In the genomic region with DNA sequence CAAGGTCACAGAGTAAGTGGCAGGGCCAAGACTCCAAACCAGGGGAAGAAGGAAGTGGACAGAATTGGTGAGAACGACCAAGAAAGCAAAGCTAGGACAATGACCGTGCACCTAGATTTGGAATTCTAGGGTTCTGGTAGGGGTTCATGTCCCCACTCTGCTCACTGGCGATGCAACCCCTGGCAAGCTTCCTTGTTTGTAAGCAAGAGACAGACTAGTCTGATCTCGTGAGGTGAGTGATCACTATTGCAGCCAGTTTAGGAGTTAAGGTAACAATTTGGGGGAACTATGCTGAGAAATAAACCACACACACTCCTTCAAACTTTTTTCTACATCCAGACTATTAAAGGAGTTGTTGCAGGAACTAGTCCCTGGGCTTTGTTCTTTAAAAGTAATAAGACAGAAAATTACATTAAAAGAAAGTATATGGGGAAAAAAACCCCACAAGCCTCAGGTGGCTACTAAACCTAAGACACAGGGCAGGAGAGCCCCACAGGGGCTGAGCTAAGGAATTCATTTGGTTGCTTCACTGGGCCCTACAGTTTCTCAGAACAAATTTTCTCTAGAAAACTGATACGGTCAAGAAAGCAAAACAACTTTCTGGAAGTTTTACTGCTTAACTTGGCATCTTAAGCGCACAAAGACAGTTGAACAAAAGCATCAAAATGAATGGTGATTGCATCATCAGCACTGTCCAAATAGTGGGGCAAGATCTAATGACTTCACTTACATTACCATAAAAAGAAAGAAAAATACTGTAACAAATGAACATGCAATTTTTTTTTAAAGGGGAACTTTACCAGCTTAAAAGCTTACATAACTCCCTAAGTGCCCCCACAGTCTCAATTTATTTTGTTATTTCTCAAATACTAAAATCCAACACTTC, we compare ENCODE assay signal across 11 cellular contexts. TPM values are rescaled to one million over a fixed set of nuclear protein-coding genes. Genes with fewer than 3 reads are reported as not detected.
A peak's percentile ranks its signal among the peaks of the same experiment; 100 is the strongest.
DNase-seq lines count a peak whose midpoint lies in the region; ATAC-seq, FAIRE-seq and TF ChIP-seq lines count a peak whose summit lies in the region.
"Had no signal": no experiment of that assay in that cellular context is flagged by ENCODE, and none has a peak within 500 bp of the region (broad histone marks: within the 10 kb centered on the region; RNA-seq: fewer than 3 reads in every experiment).

No MANE protein-coding gene starts in this region.

- ATAC-seq in HepG2 (no peak), GM19397 (IDR thresholded peaks at IDR 0.05; ENCODE audit: unreplicated experiment) (no peak)
- ATAC-seq: foreskin keratinocyte had no signal

- no peak for TF ChIP-seq POLR2A in HepG2 (IDR thresholded peaks at IDR 0.05; ENCODE audit: insufficient read depth in 1 of 2, low read depth in 2 of 2, low read length in 2 of 2)

- H3K4me2 ChIP-seq in astrocyte (ENCODE audit: low read length) (peak overlapping the region; percentile 6), HepG2 (ENCODE audit: low read depth, low read length) (no peak overlapping the region)

- peak overlapping the region; percentile 21 for H3K27ac Mint-ChIP-seq in astrocyte (ENCODE audit: unreplicated experiment)

- no TSS peak for BruUV-seq in HepG2 (replicated peaks; lab: Mats Ljungman, UMichigan)

- H3K4me3 Mint-ChIP-seq in astrocyte (ENCODE audit: unreplicated experiment) = no peak overlapping the region

- FAIRE-seq in astrocyte (lab: Jason Lieb, UNC) = peak; percentile 52
- no peak for FAIRE-seq in HepG2 (lab: Jason Lieb, UNC)

- H3K36me3 ChIP-seq in ACC112 (ENCODE audit: insufficient read depth, low read length) = peaks cover 26% of the 10 kb centered on the region
- H3K36me3 ChIP-seq in HEK293 (ENCODE audit: control insufficient read depth in 2 of 2, insufficient read depth in 1 of 2, low read length in 2 of 2) = peaks cover 29 to 54% of the 10 kb centered on the region in 2 experiments; a peak in 2 of 3 replicates
- H3K36me3 ChIP-seq in astrocyte (ENCODE audit: insufficient read depth, low read length) = peaks cover 11% of the 10 kb centered on the region
- peaks cover 23 to 50% of the 10 kb centered on the region in 2 experiments for H3K36me3 ChIP-seq in HepG2 (replicated peaks in 1 of 2; ENCODE audit: control insufficient read depth in 1 of 2, insufficient read depth in 2 of 2, low read length in 2 of 2)

- H3K27ac ChIP-seq in ACC112 (ENCODE audit: low read depth, low read length) (peak overlapping the region; percentile 59), HEK293 (ENCODE audit: extremely low read depth, low read depth, low read length) (peak overlapping the region; percentile 50), astrocyte (ENCODE audit: low read depth, low read length) (peak overlapping the region; percentile 27), HepG2 (ENCODE audit: extremely low read length, insufficient read depth, low read length) (no peak overlapping the region)
- H3K27ac ChIP-seq: foreskin keratinocyte, sigmoid colon had no signal

- in situ Hi-C loops in HepG2 (cut with HindIII; ENCODE audit: extremely low pct_ligation_motif_present, low pct_unique_long_range_greater_than_20kb) = no loop called here

- POLR2A ChIA-PET in HEK293 (lab: Yijun Ruan, JAX) (no interaction called here), HepG2 (lab: Yijun Ruan, JAX) (no interaction called here)

- H3K9me3 ChIP-seq in HEK293 (ENCODE audit: control insufficient read depth, insufficient read depth, low read depth, low read length) (no peaks in the 10 kb centered on the region), astrocyte (ENCODE audit: insufficient read depth, low read depth, low read length) (no peaks in the 10 kb centered on the region), HepG2 (ENCODE audit: low read length) (no peaks in the 10 kb centered on the region)
- H3K9me3 ChIP-seq: sigmoid colon had no signal

- H4K20me1 ChIP-seq in astrocyte (ENCODE audit: insufficient read depth, low read length) (peaks cover 52% of the 10 kb centered on the region), HepG2 (ENCODE audit: insufficient read depth, low read length) (no peaks in the 10 kb centered on the region)

- 94% methylated on average over 6 of the region's 6 CpGs for WGBS in HepG2 (ENCODE audit: low lambda C conversion rate)

- no peak for TF ChIP-seq RAD21 in HepG2 (CRISPR knock-in tag; IDR thresholded peaks at IDR 0.05)

- no peaks in the 10 kb centered on the region for H3K27me3 Mint-ChIP-seq in astrocyte (ENCODE audit: low read depth, unreplicated experiment)

- no peak overlapping the region for H3K9ac ChIP-seq in astrocyte (ENCODE audit: low read length)
- no peak overlapping the region for H3K9ac ChIP-seq in HepG2 (ENCODE audit: insufficient read depth, low read depth, low read length)

- H3K4me1 ChIP-seq in ACC112 (ENCODE audit: control insufficient read depth, insufficient read depth, low read length, unreplicated experiment) = peaks cover 34% of the 10 kb centered on the region
- H3K4me1 ChIP-seq in HEK293 (ENCODE audit: control insufficient read depth, insufficient read depth, low read length) = no peaks in the 10 kb centered on the region; the same call in 1 of the 2 replicates
- peaks cover 23% of the 10 kb centered on the region for H3K4me1 ChIP-seq in astrocyte (ENCODE audit: insufficient read depth, low read length)
- H3K4me1 ChIP-seq in HepG2 (ENCODE audit: insufficient read depth, low read length) = peaks cover 10% of the 10 kb centered on the region
- H3K4me1 ChIP-seq: foreskin keratinocyte had no signal

- CTCF ChIA-PET in HEK293 (lab: Yijun Ruan, JAX) = interaction anchor here (0.6 to 0.8 kb wide), 3 partner anchors 23 to 390 kb away, joined by 3 to 4 read pairs (median 3); partner anchors contain the start of gene SGF29
- CTCF ChIA-PET in HepG2 (lab: Yijun Ruan, JAX; ENCODE audit: low intra/inter-chr PET ratio, low total read pairs) = no interaction called here

- H3K27me3 ChIP-seq in ACC112 (ENCODE audit: insufficient read depth, low read length) (no peaks in the 10 kb centered on the region), astrocyte (ENCODE audit: insufficient read depth, low read length) (no peaks in the 10 kb centered on the region), HepG2 (ENCODE audit: control insufficient read depth in 1 of 2, insufficient read depth in 2 of 2, low read length in 2 of 2) (no peaks in the 10 kb centered on the region)
- H3K27me3 ChIP-seq: foreskin keratinocyte, sigmoid colon had no signal

- DNase-seq in astrocyte (ENCODE audit: low read depth) (peak; percentile 81), HepG2 (ENCODE audit: low spot score) (peak; percentile 32), mesenteric fat pad (ENCODE audit: low spot score) (no peak), pons (ENCODE audit: low spot score) (no peak)
- no peak for DNase-seq in stimulated activated CD4-positive, alpha-beta T cell treated with anti-CD3 and anti-CD28 coated beads, Interleukin-1b, Interleukin-23, amount 100 ng/mL, for 48 hours
- DNase-seq: DMS 273 treated with DMSO at 0.1 percent for 48 hours, foreskin keratinocyte, sigmoid colon had no signal

- TF ChIP-seq CTCF in HEK293 (tag by site-specific recombination; IDR thresholded peaks at IDR 0.05) = no peak
- TF ChIP-seq CTCF in astrocyte (IDR thresholded peaks at IDR 0.05; ENCODE audit: insufficient read depth, low read depth, low read length) = no peak
- TF ChIP-seq CTCF in HepG2 (CRISPR knock-in tag; IDR thresholded peaks at IDR 0.05) = no peak

- H3K79me2 ChIP-seq in ACC112 (ENCODE audit: control insufficient read depth, insufficient read depth, low read length, unreplicated experiment) = peaks cover 61% of the 10 kb centered on the region
- H3K79me2 ChIP-seq in astrocyte (ENCODE audit: insufficient read depth, low read length) = peaks cover 60% of the 10 kb centered on the region
- H3K79me2 ChIP-seq in HepG2 (ENCODE audit: insufficient read depth, low read length) = peaks cover 3% of the 10 kb centered on the region

- intact Hi-C loops in HepG2 (cut with micrococcal nuclease; ENCODE audit: unreplicated experiment) = no loop called here

- H3K9me3 Mint-ChIP-seq in astrocyte (ENCODE audit: unreplicated experiment) = no peaks in the 10 kb centered on the region

- H2AFZ ChIP-seq in ACC112 (ENCODE audit: low read length, unreplicated experiment) (no peak overlapping the region), astrocyte (ENCODE audit: low read depth, low read length) (no peak overlapping the region), HepG2 (ENCODE audit: low read length) (no peak overlapping the region)

- peaks cover 17% of the 10 kb centered on the region for H3K36me3 Mint-ChIP-seq in astrocyte (ENCODE audit: low read depth, unreplicated experiment)

- TF ChIP-seq EP300 in HepG2 (IDR thresholded peaks at IDR 0.05; ENCODE audit: low read depth in 2 of 2, low read length in 2 of 2) = no peak
- TF ChIP-seq EP300 in HepG2 (CRISPR knock-in tag; IDR thresholded peaks at IDR 0.05; ENCODE audit: borderline replicate concordance) = no peak

- no peak overlapping the region for H3K4me3 ChIP-seq in ACC112 (ENCODE audit: low read depth, low read length)
- H3K4me3 ChIP-seq in HEK293 (ENCODE audit: low read depth, low read length) = no peak overlapping the region
- H3K4me3 ChIP-seq in astrocyte (ENCODE audit: insufficient read depth, low read depth, low read length) = no peak overlapping the region
- H3K4me3 ChIP-seq in HepG2 (replicated peaks in 1 of 3; ENCODE audit: insufficient read depth in 1 of 3, low read depth in 2 of 3, low read length in 3 of 3) = no peak overlapping the region
- H3K4me3 ChIP-seq: sigmoid colon had no signal

- H3K4me1 Mint-ChIP-seq in astrocyte (ENCODE audit: low read depth, unreplicated experiment) = peaks cover 20% of the 10 kb centered on the region

RNA-seq across cellular contexts. Expression of gene XPO6, which starts 47.8 kb away (rescaled TPM):
- 123 and 135 TPM in 2 replicates for total RNA-seq in astrocyte
- total RNA-seq in HepG2 (2016; rRNA removed; fragmentation: Illumina TruSeq; extraction: Trizol) = 102 and 109 TPM in 2 replicates
- 46.6 and 57.5 TPM in 2 replicates for total RNA-seq in HepG2 (2016; cell fraction: cytosol; rRNA removed; fragmentation: Illumina TruSeq; extraction: Trizol; ENCODE audit: low read depth)
- 85.8 and 109 TPM in 2 replicates for total RNA-seq in HepG2 (2016; cell fraction: insoluble cytoplasmic fraction; rRNA removed; fragmentation: Illumina TruSeq; extraction: Trizol)
- total RNA-seq in HepG2 (2016; cell fraction: membrane; rRNA removed; fragmentation: Illumina TruSeq; extraction: Trizol) = 87.0 and 101 TPM in 2 replicates
- total RNA-seq in HepG2 (2016; cell fraction: nucleus; rRNA removed; fragmentation: Illumina TruSeq; extraction: Trizol) = 104 and 150 TPM in 2 replicates
- polyA plus RNA-seq in HepG2 (2011; rRNA removed) = 119 and 129 TPM in 2 replicates
- polyA plus RNA-seq in HepG2 (2011; cell fraction: cytosol; rRNA removed) = 93.9 and 123 TPM in 2 replicates
- 278 and 283 TPM in 2 replicates for polyA plus RNA-seq in HepG2 (2011; cell fraction: nucleus; rRNA removed)
- 52.1 and 55.0 TPM in 2 replicates for polyA plus RNA-seq in HepG2 (2012)
- 19.8 and 23.6 TPM in 2 replicates for polyA plus RNA-seq in HepG2 (2016; cell fraction: cytosol; fragmentation: Illumina TruSeq; extraction: Trizol; ENCODE audit: low read depth)
- polyA plus RNA-seq in HepG2 (2016; cell fraction: insoluble cytoplasmic fraction; fragmentation: Illumina TruSeq; extraction: Trizol; ENCODE audit: low read depth) = 97.4 and 110 TPM in 2 replicates
- polyA plus RNA-seq in HepG2 (2016; cell fraction: membrane; fragmentation: Illumina TruSeq; extraction: Trizol; ENCODE audit: low read depth) = 67.2 and 72.4 TPM in 2 replicates
- polyA plus RNA-seq in HepG2 (2016; cell fraction: nucleus; fragmentation: Illumina TruSeq; extraction: Trizol; ENCODE audit: insufficient read depth, low read depth) = 153 and 165 TPM in 2 replicates
- 284 and 462 TPM in 2 replicates for polyA minus RNA-seq in HepG2 (2011; rRNA and poly(A)+ RNA removed; ENCODE audit: low replicate concordance)
- 88.5 and 89.2 TPM in 2 replicates for polyA minus RNA-seq in HepG2 (2011; cell fraction: cytosol; rRNA and poly(A)+ RNA removed)
- polyA minus RNA-seq in HepG2 (2011; cell fraction: nucleus; rRNA and poly(A)+ RNA removed) = 247 and 281 TPM in 2 replicates
- 127 TPM for total RNA-seq in mesenteric fat pad

Comparison
In these comparisons a context has a peak if more than half of its experiments do, and no peak if none do; other contexts are left out.
1. DNase-seq: peak in astrocyte (single experiment) and HepG2 (single experiment); none in mesenteric fat pad (single experiment), pons (single experiment) and stimulated activated CD4-positive, alpha-beta T cell treated with anti-CD3 and anti-CD28 coated beads, Interleukin-1b, Interleukin-23, amount 100 ng/mL, for 48 hours (single experiment).